Comparison of ENCODE assay signal across 22 cellular contexts in the genomic region with DNA sequence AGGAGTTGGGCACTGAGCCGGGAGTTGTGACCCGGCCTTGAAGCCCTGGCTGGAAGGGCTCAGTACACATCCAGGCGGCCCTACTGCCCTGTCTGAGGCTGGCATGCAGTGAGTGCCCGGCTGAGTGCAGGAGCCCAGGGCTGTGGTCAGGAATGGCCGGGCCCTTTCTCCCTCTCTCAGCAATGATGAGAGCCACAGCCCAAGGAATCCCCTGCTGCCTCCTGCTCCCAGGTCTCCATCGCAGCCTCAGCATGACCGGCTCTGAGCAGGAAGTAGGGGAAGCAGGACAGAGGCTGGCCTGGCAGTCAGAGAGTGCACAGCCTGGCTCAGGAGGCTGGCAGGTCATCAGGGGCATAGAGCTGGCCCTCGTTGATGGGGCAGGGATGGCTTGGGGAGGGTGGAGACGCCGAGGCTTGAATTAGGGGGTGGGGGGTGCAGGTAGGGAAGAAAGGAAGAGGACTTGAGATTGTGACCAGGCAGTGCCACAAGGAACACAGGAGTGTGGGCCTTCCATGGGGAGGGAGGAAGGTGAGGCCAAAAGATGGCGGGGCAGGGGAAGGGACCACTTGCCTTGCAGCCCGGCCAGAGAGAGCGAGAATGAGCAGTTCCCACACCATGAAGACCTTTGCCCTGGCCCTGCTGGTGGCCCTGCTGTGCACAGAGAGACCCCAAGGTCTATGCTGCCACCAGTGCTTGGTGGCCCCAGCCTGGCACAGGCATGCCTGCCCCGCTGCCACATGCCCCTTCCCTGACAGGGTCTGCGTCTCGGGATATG. TPM values are rescaled to one million over a fixed set of nuclear protein-coding genes. Genes with fewer than 3 reads are reported as not detected.
A peak's percentile ranks its signal among the peaks of the same experiment; 100 is the strongest.
DNase-seq lines count a peak whose midpoint lies in the region; ATAC-seq, FAIRE-seq and TF ChIP-seq lines count a peak whose summit lies in the region.
"Had no signal": no experiment of that assay in that cellular context is flagged by ENCODE, and none has a peak within 500 bp of the region (broad histone marks: within the 10 kb centered on the region; RNA-seq: fewer than 3 reads in every experiment).

No MANE protein-coding gene starts in this region.

- no TSS peak for BruUV-seq in OCI-LY7 (replicated peaks; lab: Mats Ljungman, UMichigan)

- H3K36me3 ChIP-seq in BLaER1 (no peaks in the 10 kb centered on the region), body of pancreas (replicated peaks in 1 of 2; ENCODE audit: insufficient read depth in 1 of 2, low read depth in 2 of 2) (no peaks in the 10 kb centered on the region), rectal smooth muscle tissue (ENCODE audit: control insufficient read depth, insufficient read depth, low read length) (no peaks in the 10 kb centered on the region), OCI-LY7 (ENCODE audit: insufficient read depth, low read length) (no peaks in the 10 kb centered on the region)
- H3K36me3 ChIP-seq: thoracic aorta had no signal

- no peaks in the 10 kb centered on the region for H3K79me2 ChIP-seq in OCI-LY7 (ENCODE audit: insufficient read depth, low read depth, low read length)

- DNase-seq in body of pancreas (no peak), left colon (peak in 1 of 2 donors; percentile 40), GM12892 (ENCODE audit: insufficient read length) (no peak), OCI-LY7 (ENCODE audit: low spot score) (no peak), urothelium cell line (ENCODE audit: low spot score) (no peak)
- DNase-seq: activated CD8-positive, alpha-beta memory T cell treated with anti-CD3 and anti-CD28 coated beads for 24 hours; activated naive CD8-positive, alpha-beta T cell treated with anti-CD3 and anti-CD28 coated beads, Interleukin-2, amount 50 U/mL, for 24 hours; central memory CD4-positive, alpha-beta T cell; NCI-H748 treated with DMSO at 0.1 percent for 48 hours; stimulated activated CD4-positive, alpha-beta T cell treated with anti-CD3 and anti-CD28 coated beads, Interleukin-4, amount 100 ng/mL, for 4 hours had no signal

- peak overlapping the region; percentile 71 for H3K4me2 ChIP-seq in BLaER1
- H3K4me2 ChIP-seq in OCI-LY7 (ENCODE audit: low read length) = no peak overlapping the region

- H3K9me3 ChIP-seq in BLaER1 (no peaks in the 10 kb centered on the region), body of pancreas (no peaks in the 10 kb centered on the region), OCI-LY7 (ENCODE audit: low read length) (no peaks in the 10 kb centered on the region)
- H3K9me3 ChIP-seq: thoracic aorta had no signal

- WGBS in body of pancreas, 2 donors = 81 to 82% methylated on average over 11 to 16 of the region's 16 CpGs

- no peak for TF ChIP-seq CTCF in body of pancreas (IDR thresholded peaks at IDR 0.05)
- no peak for TF ChIP-seq CTCF in OCI-LY7 (conservative IDR thresholded peaks at IDR 0.05; ENCODE audit: low read length)

- no peaks in the 10 kb centered on the region for H3K27me3 ChIP-seq in BLaER1
- H3K27me3 ChIP-seq in body of pancreas = no peaks in the 10 kb centered on the region
- no peaks in the 10 kb centered on the region for H3K27me3 ChIP-seq in rectal smooth muscle tissue (ENCODE audit: control insufficient read depth, insufficient read depth, low read length)

- CTCF ChIA-PET in OCI-LY7 (lab: Charles Lee; ENCODE audit: unreplicated experiment) = no interaction called here

- POLR2A ChIA-PET in OCI-LY7 (lab: Charles Lee) = no interaction called here

- intact Hi-C loops in body of pancreas (cut with DNase I) (loop anchor here (5.0 kb wide), 1 partner anchor 744 kb away; no protein-coding TSS in a partner anchor), left colon (cut with DNase I, micrococcal nuclease) (no loop called here), OCI-LY7 (cut with micrococcal nuclease; ENCODE audit: unreplicated experiment) (no loop called here)

- FAIRE-seq in GM12892 (lab: Jason Lieb, UNC) (no peak), urothelium cell line (lab: Jason Lieb, UNC) (no peak)
- FAIRE-seq: A204.1, frontal cortex, K562 had no signal

- no peak overlapping the region for H3K27ac ChIP-seq in BLaER1
- peak overlapping the region in 3 of 4 donors; percentile 10 to 69 (median 60) for H3K27ac ChIP-seq in body of pancreas
- no peak overlapping the region for H3K27ac ChIP-seq in rectal smooth muscle tissue (ENCODE audit: low read depth, low read length)
- H3K27ac ChIP-seq in OCI-LY7 (ENCODE audit: low read depth, low read length, poor library complexity, severe bottlenecking) = no peak overlapping the region
- H3K27ac ChIP-seq: C4-2B, thoracic aorta had no signal

- H3K4me3 ChIP-seq in BLaER1 = no peak overlapping the region
- H3K4me3 ChIP-seq in body of pancreas = no peak overlapping the region
- H3K4me3 ChIP-seq in rectal smooth muscle tissue (ENCODE audit: low read length) = no peak overlapping the region
- H3K4me3 ChIP-seq in OCI-LY7 (ENCODE audit: low read depth, low read length, poor library complexity, severe bottlenecking) = no peak overlapping the region
- H3K4me3 ChIP-seq: K562, lung, thoracic aorta had no signal

- no peak for TF ChIP-seq POLR2A in body of pancreas (IDR thresholded peaks at IDR 0.05)
- no peak for TF ChIP-seq POLR2A in GM12892 (IDR thresholded peaks at IDR 0.05; ENCODE audit: low read depth, low read length)

- H4K20me1 ChIP-seq in BLaER1 (no peaks in the 10 kb centered on the region), OCI-LY7 (ENCODE audit: insufficient read depth, low read length) (no peaks in the 10 kb centered on the region)

- no peak for ATAC-seq in body of pancreas
- peak; percentile 18 for ATAC-seq in left colon
- ATAC-seq in HG03378 (IDR thresholded peaks at IDR 0.05; ENCODE audit: unreplicated experiment) = no peak
- ATAC-seq: activated naive CD8-positive, alpha-beta T cell treated with anti-CD3 and anti-CD28 coated beads, Interleukin-2, amount 50 U/mL, for 24 hours; activated T-helper 17 cell treated with anti-CD3 and anti-CD28 coated beads, Interleukin-2, amount 50 U/mL, for 72 hours had no signal

- H3K9me2 ChIP-seq in OCI-LY7 (ENCODE audit: insufficient read depth, low read length) = no peaks in the 10 kb centered on the region

- H3K4me1 ChIP-seq in BLaER1 (peaks cover 16% of the 10 kb centered on the region), body of pancreas (peaks cover 25% of the 10 kb centered on the region), rectal smooth muscle tissue (ENCODE audit: control insufficient read depth, insufficient read depth, low read length) (no peaks in the 10 kb centered on the region), OCI-LY7 (ENCODE audit: insufficient read depth, low read length, poor library complexity, severe bottlenecking) (no peaks in the 10 kb centered on the region)

- H3K9ac ChIP-seq in BLaER1 (no peak overlapping the region), rectal smooth muscle tissue (ENCODE audit: low read length) (peak overlapping the region; percentile 4)

- H2AFZ ChIP-seq in OCI-LY7 (ENCODE audit: low read length) = no peak overlapping the region

RNA-seq across cellular contexts. Expression of a gene that starts 32.1 kb away (rescaled TPM):
- 1 to 10 TPM; 4.4 to 5.9 TPM for total RNA-seq in body of pancreas
- total RNA-seq in left colon = under 1 TPM in 1 of 2 donors, not detected in 1; 0.70 TPM
- 9.7 TPM for polyA plus RNA-seq in GM12892 (2012; ENCODE audit: missing spikeins)
- total RNA-seq in OCI-LY7 (2014; rRNA removed; shearing (Covaris generic)) = not detected in 2 replicates
- total RNA-seq in OCI-LY7 (2022) = 0.70 and 2.1 TPM in 2 replicates
- polyA plus RNA-seq: neural cell had no signal

RNA-seq across cellular contexts. Expression of a gene that starts 32.2 kb away (rescaled TPM):
- total RNA-seq in body of pancreas (100 to 1,000 TPM in 1 of 2 donors, 10 to 100 TPM in 1; 99.5 to 120 TPM), left colon (100 to 1,000 TPM; 596 to 603 TPM), OCI-LY7 (2022) (659 and 705 TPM in 2 replicates)
- polyA plus RNA-seq in GM12892 (2012; ENCODE audit: missing spikeins) = 660 TPM
- 123 and 145 TPM in 2 replicates for total RNA-seq in OCI-LY7 (2014; rRNA removed; shearing (Covaris generic))

RNA-seq across cellular contexts. Expression of a gene that starts 43.9 kb away (rescaled TPM):
- total RNA-seq in body of pancreas (1 to 10 TPM; 1.6 to 4.2 TPM), left colon (not detected), OCI-LY7 (2022) (not detected in 2 replicates)
- polyA plus RNA-seq in GM12892 (2012; ENCODE audit: missing spikeins) = not detected
- not detected in 2 replicates for total RNA-seq in OCI-LY7 (2014; rRNA removed; shearing (Covaris generic))
- total RNA-seq: activated T-helper 17 cell treated with anti-CD3 and anti-CD28 coated beads, Interleukin-2, amount 50 U/mL, for 72 hours; frontal cortex; K562; WTC11 had no signal
- polyA plus RNA-seq: neural cell had no signal

RNA-seq across cellular contexts. Expression of a gene that starts 55.7 kb away (rescaled TPM):
- total RNA-seq in body of pancreas (not detected), left colon (not detected), OCI-LY7 (2022) (not detected in 2 replicates)
- not detected for polyA plus RNA-seq in GM12892 (2012; ENCODE audit: missing spikeins)
- not detected in 2 replicates for total RNA-seq in OCI-LY7 (2014; rRNA removed; shearing (Covaris generic))
- total RNA-seq: activated T-helper 17 cell treated with anti-CD3 and anti-CD28 coated beads, Interleukin-2, amount 50 U/mL, for 72 hours; frontal cortex; K562; lung; thoracic aorta; WTC11 had no signal
- polyA plus RNA-seq: K562, lung, neural cell had no signal

Comparison
In these comparisons a context has a peak if more than half of its experiments do, and no peak if none do; other contexts are left out.
1. H3K27ac ChIP-seq: peak in body of pancreas (3 of 4); none in BLaER1 (single experiment), rectal smooth muscle tissue (single experiment) and OCI-LY7 (single experiment).